14 cellular contexts compared by ENCODE assay signal in genomic region chrX:19122641-19123009, GRCh38. TPM values are rescaled to one million over a fixed set of nuclear protein-coding genes. Genes with fewer than 3 reads are reported as not detected.
DNase-seq lines count a peak whose midpoint lies in the region; ATAC-seq and TF ChIP-seq lines count a peak whose summit lies in the region.
"Had no signal": no experiment of that assay in that cellular context is flagged by ENCODE, and none has a peak within 500 bp of the region (broad histone marks: within the 10 kb centered on the region; RNA-seq: fewer than 3 reads in every experiment).

No MANE protein-coding gene starts in this region.

- H3K9me3 ChIP-seq in iPS-20b (ENCODE audit: insufficient read depth, low read depth, low read length) = no peaks in the 10 kb centered on the region

- H3K36me3 ChIP-seq in iPS-20b (ENCODE audit: insufficient read depth, low read depth, low read length) = no peaks in the 10 kb centered on the region

- POLR2A ChIA-PET in MCF 10A (lab: Yijun Ruan, JAX) = no interaction called here

- no peak overlapping the region for H3K27ac Mint-ChIP-seq in MCF 10A (ENCODE audit: low read depth, unreplicated experiment)
- H3K27ac Mint-ChIP-seq: CD4-positive, alpha-beta T cell; stimulated activated naive CD8-positive, alpha-beta T cell treated with anti-CD3 and anti-CD28 coated beads, Interleukin-15, Interleukin-2, amounts not matched to agents 100 ng/mL and 50 ng/mL, for 24 hours had no signal

- CTCF ChIA-PET in MCF 10A (lab: Yijun Ruan, JAX) = no interaction called here

- no peaks in the 10 kb centered on the region for H3K27me3 Mint-ChIP-seq in MCF 10A (ENCODE audit: insufficient read depth, unreplicated experiment)

- peaks cover 19% of the 10 kb centered on the region; the same call in 1 of the 2 replicates for H3K4me1 ChIP-seq in iPS-20b (ENCODE audit: insufficient read depth, low read length)

- H3K27ac ChIP-seq in iPS-20b (ENCODE audit: low read length) = no peak overlapping the region
- H3K27ac ChIP-seq: 22Rv1 had no signal

- no TSS peak for BruUV-seq in MCF 10A (replicated peaks; lab: Mats Ljungman, UMichigan)

- H3K4me3 ChIP-seq in iPS-20b (ENCODE audit: low read length) = peak overlapping the region; percentile 66

- H3K36me3 Mint-ChIP-seq in MCF 10A (ENCODE audit: insufficient read depth, unreplicated experiment) = no peaks in the 10 kb centered on the region

- DNase-seq in DMS53 (lab: John Stamatoyannopoulos, UW) (peak; percentile 18), DMS53 treated with DMSO at 0.1 percent for 48 hours (lab: John Stamatoyannopoulos, UW; ENCODE audit: unreplicated experiment) (no peak), MCF 10A (ENCODE audit: unreplicated experiment) (no peak), sciatic nerve (ENCODE audit: low spot score) (no peak), LoVo (ENCODE audit: low spot score) (no peak)
- no peak for DNase-seq in stimulated activated CD8-positive, alpha-beta memory T cell treated with anti-CD3 and anti-CD28 coated beads, Interleukin-4, amount 100 ng/mL, for 48 hours
- DNase-seq: activated CD4-positive, CD25-positive, alpha-beta regulatory T cell treated with anti-CD3 and anti-CD28 coated beads, Interleukin-2, amount 50 U/mL, for 72 hours; CD4-positive, alpha-beta T cell; NCI-H1092 had no signal

- peaks cover 5% of the 10 kb centered on the region for H3K4me1 Mint-ChIP-seq in MCF 10A (ENCODE audit: insufficient read depth, unreplicated experiment)

- intact Hi-C loops in MCF 10A (cut with micrococcal nuclease) (loop anchor here (10.0 kb wide), 1 partner anchor 102 kb away; no protein-coding TSS in a partner anchor), sciatic nerve (cut with DNase I) (no loop called here)

- H3K9me3 Mint-ChIP-seq in MCF 10A (ENCODE audit: unreplicated experiment) = no peaks in the 10 kb centered on the region
- H3K9me3 Mint-ChIP-seq: CD4-positive, alpha-beta T cell; stimulated activated naive CD8-positive, alpha-beta T cell treated with anti-CD3 and anti-CD28 coated beads, Interleukin-15, Interleukin-2, amounts not matched to agents 100 ng/mL and 50 ng/mL, for 24 hours had no signal

- ATAC-seq in sciatic nerve = peak; percentile 5
- ATAC-seq in HG02970 (IDR thresholded peaks at IDR 0.05; ENCODE audit: low FRiP score, unreplicated experiment) = no peak

- peak overlapping the region; percentile 61 for H3K4me3 Mint-ChIP-seq in MCF 10A (ENCODE audit: unreplicated experiment)
- H3K4me3 Mint-ChIP-seq: CD4-positive, alpha-beta T cell; stimulated activated naive CD8-positive, alpha-beta T cell treated with anti-CD3 and anti-CD28 coated beads, Interleukin-15, Interleukin-2, amounts not matched to agents 100 ng/mL and 50 ng/mL, for 24 hours had no signal

- no peak for TF ChIP-seq CTCF in MCF 10A (IDR thresholded peaks at IDR 0.05; ENCODE audit: unreplicated experiment)

- H3K9ac ChIP-seq in iPS-20b (ENCODE audit: low read depth, low read length) = no peak overlapping the region

- H3K27me3 ChIP-seq in iPS-20b (ENCODE audit: insufficient read depth, low read length) = peaks cover 48% of the 10 kb centered on the region

RNA-seq across cellular contexts. Expression of gene ADGRG2, which starts 0.4 kb away (rescaled TPM):
- total RNA-seq in MCF 10A (2022) (6.4 and 8.6 TPM in 2 replicates), sciatic nerve (5.3 TPM)
- total RNA-seq: CD4-positive, alpha-beta T cell; T-helper 1 cell treated with Interleukin-12 subunit alpha and Interleukin-12 subunit beta and Interleukin-4 antibody, amounts not matched to agents 30 ng/mL and 1 ng/mL, for 36 hours had no signal
